Comparison of ENCODE assay signal across 22 cellular contexts in the genomic region with DNA sequence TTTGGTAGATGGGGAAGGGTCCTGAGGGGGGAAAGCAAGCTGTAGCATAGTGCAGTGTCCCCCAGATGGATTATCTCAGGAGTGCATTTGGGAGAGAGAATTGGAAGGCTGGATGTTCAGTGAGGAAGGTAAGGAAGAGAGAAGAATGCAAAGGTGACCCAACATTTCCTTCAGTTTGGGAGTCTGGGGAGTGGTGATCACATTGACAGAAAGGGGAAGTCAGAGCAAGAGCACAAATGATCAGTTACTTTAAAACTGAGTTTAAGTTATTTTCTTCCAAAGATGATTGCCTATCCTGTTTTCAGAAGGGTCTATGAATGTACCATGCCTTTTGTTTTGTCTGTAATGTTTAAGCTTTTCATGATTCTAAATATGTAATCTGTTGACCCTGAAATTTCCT. TPM values are rescaled to one million over a fixed set of nuclear protein-coding genes. Genes with fewer than 3 reads are reported as not detected.
DNase-seq lines count a peak whose midpoint lies in the region; ATAC-seq and TF ChIP-seq lines count a peak whose summit lies in the region.
"Had no signal": no experiment of that assay in that cellular context is flagged by ENCODE, and none has a peak within 500 bp of the region (broad histone marks: within the 10 kb centered on the region; RNA-seq: fewer than 3 reads in every experiment).

No MANE protein-coding gene starts in this region.

- no peaks in the 10 kb centered on the region for H3K9me3 Mint-ChIP-seq in osteocyte (ENCODE audit: unreplicated experiment)
- H3K9me3 Mint-ChIP-seq: CD4-positive, alpha-beta memory T cell; stimulated activated memory B cell treated with anti-CD40 and anti-IgM and Interleukin-4, amounts not matched to agents 10 μg/mL and 1 μg/mL and 100 μg/mL, for 72 hours had no signal

- DNase-seq in GM12864 (ENCODE audit: low read depth) (no peak), Kasumi-1 (lab: John Stamatoyannopoulos, UW) (peak; percentile 57 to 66), SKM-1 treated with dmso at 0.1 percent for 144 hours (lab: John Stamatoyannopoulos, UW; ENCODE audit: unreplicated experiment) (peak; percentile 37), osteocyte (ENCODE audit: extremely low spot score, unreplicated experiment) (no peak), NCI-H226 (no peak), osteoblast (ENCODE audit: insufficient read length, low spot score, missing footprints) (no peak)
- DNase-seq: activated CD4-positive, alpha-beta T cell treated with anti-CD3 and anti-CD28 coated beads for 48 hours; activated naive CD4-positive, alpha-beta T cell treated with Interleukin-2 at 50 U/mL for 16 hours; activated T-cell treated with anti-CD3 and anti-CD28 coated beads, Interleukin-2, amount 50 U/mL, for 1 hour; brain microvascular endothelial cell; CD4-positive, alpha-beta memory T cell; HCEC 1CT; NCI-H1417; NCI-H2029 treated with DMSO at 0.1 percent for 48 hours; NCI-H69; SK-N-SH; stimulated activated CD4-positive, alpha-beta T cell treated with anti-CD3 and anti-CD28 coated beads, Interleukin-12 subunit alpha, Interleukin-12 subunit beta, amount 100 ng/mL, for 4 hours; stimulated activated CD4-positive, alpha-beta T cell treated with anti-CD3 and anti-CD28 coated beads, Interleukin-4, amount 100 ng/mL, for 24 hours; WERI-Rb-1 had no signal

- TF ChIP-seq CTCF in GM12864 (IDR thresholded peaks at IDR 0.05; ENCODE audit: low read depth, low read length, missing control alignments) (no peak), osteocyte (IDR thresholded peaks at IDR 0.05) (no peak), osteoblast (IDR thresholded peaks at IDR 0.05; ENCODE audit: extremely low read depth, low read depth, low read length) (no peak)

- no peaks in the 10 kb centered on the region for H3K36me3 ChIP-seq in osteoblast (ENCODE audit: insufficient read depth, low read length)
- H3K36me3 ChIP-seq: brain microvascular endothelial cell, WERI-Rb-1 had no signal

- peaks cover 23% of the 10 kb centered on the region for H4K20me1 ChIP-seq in osteoblast (ENCODE audit: insufficient read depth, low read length)

- H3K4me3 ChIP-seq in GM12864 (ENCODE audit: low read depth, low read length) (peak overlapping the region; percentile 1; the same call in 1 of the 2 replicates), osteoblast (ENCODE audit: insufficient read depth, low read length) (no peak overlapping the region)

- H3K4me1 Mint-ChIP-seq in osteocyte (ENCODE audit: unreplicated experiment): peaks cover 80% of the 10 kb centered on the region

- no peaks in the 10 kb centered on the region for H3K9me3 ChIP-seq in osteoblast (ENCODE audit: low read depth, low read length)
- H3K9me3 ChIP-seq: SK-N-SH had no signal

- H3K27me3 Mint-ChIP-seq in osteocyte (ENCODE audit: unreplicated experiment): no peaks in the 10 kb centered on the region
- H3K27me3 Mint-ChIP-seq: CD4-positive, alpha-beta memory T cell had no signal

- H3K27me3 ChIP-seq in osteoblast (ENCODE audit: insufficient read depth, low read length): no peaks in the 10 kb centered on the region
- H3K27me3 ChIP-seq: brain microvascular endothelial cell had no signal

- H3K79me2 ChIP-seq in osteoblast (ENCODE audit: insufficient read depth, low read length): peaks cover 76% of the 10 kb centered on the region

- H3K4me1 ChIP-seq in osteoblast (ENCODE audit: insufficient read depth, low read length): peaks cover 13% of the 10 kb centered on the region

- H3K4me2 ChIP-seq in osteoblast (ENCODE audit: insufficient read depth, low read length): no peak overlapping the region
- H3K4me2 ChIP-seq: SK-N-SH had no signal

- no peak overlapping the region for H2AFZ ChIP-seq in osteoblast (ENCODE audit: low read length)

- no peak overlapping the region for H3K27ac ChIP-seq in osteoblast (ENCODE audit: low read depth, low read length)
- H3K27ac ChIP-seq: brain microvascular endothelial cell, WERI-Rb-1 had no signal

- no peak overlapping the region for H3K4me3 Mint-ChIP-seq in osteocyte (ENCODE audit: unreplicated experiment)

- H3K36me3 Mint-ChIP-seq in osteocyte (ENCODE audit: unreplicated experiment): peaks cover 8% of the 10 kb centered on the region
- H3K36me3 Mint-ChIP-seq: CD4-positive, alpha-beta memory T cell; stimulated activated memory B cell treated with anti-CD40 and anti-IgM and Interleukin-4, amounts not matched to agents 10 μg/mL and 1 μg/mL and 100 μg/mL, for 72 hours had no signal

- H3K27ac Mint-ChIP-seq in osteocyte (ENCODE audit: unreplicated experiment): peak overlapping the region; percentile 17
- H3K27ac Mint-ChIP-seq: progenitor cell of endocrine pancreas; stimulated activated memory B cell treated with anti-CD40 and anti-IgM and Interleukin-4, amounts not matched to agents 10 μg/mL and 1 μg/mL and 100 μg/mL, for 72 hours had no signal

- no peak for ATAC-seq in GM19467 (IDR thresholded peaks at IDR 0.05; ENCODE audit: unreplicated experiment)

RNA-seq across cellular contexts. Expression of gene ARHGAP10, which starts 47.6 kb away (rescaled TPM):
- total RNA-seq in osteocyte (121 and 126 TPM in 2 replicates), osteoblast (31.5 and 32.7 TPM in 2 replicates)

Comparison
In these comparisons a context has a peak if more than half of its experiments do, and no peak if none do; other contexts are left out.
1. DNase-seq: peak in Kasumi-1 (2 of 2) and SKM-1 treated with dmso at 0.1 percent for 144 hours (single experiment); none in GM12864 (single experiment), osteocyte (single experiment), NCI-H226 (single experiment) and osteoblast (single experiment).